Comparison of ENCODE assay signal across 8 cellular contexts in the genomic region with DNA sequence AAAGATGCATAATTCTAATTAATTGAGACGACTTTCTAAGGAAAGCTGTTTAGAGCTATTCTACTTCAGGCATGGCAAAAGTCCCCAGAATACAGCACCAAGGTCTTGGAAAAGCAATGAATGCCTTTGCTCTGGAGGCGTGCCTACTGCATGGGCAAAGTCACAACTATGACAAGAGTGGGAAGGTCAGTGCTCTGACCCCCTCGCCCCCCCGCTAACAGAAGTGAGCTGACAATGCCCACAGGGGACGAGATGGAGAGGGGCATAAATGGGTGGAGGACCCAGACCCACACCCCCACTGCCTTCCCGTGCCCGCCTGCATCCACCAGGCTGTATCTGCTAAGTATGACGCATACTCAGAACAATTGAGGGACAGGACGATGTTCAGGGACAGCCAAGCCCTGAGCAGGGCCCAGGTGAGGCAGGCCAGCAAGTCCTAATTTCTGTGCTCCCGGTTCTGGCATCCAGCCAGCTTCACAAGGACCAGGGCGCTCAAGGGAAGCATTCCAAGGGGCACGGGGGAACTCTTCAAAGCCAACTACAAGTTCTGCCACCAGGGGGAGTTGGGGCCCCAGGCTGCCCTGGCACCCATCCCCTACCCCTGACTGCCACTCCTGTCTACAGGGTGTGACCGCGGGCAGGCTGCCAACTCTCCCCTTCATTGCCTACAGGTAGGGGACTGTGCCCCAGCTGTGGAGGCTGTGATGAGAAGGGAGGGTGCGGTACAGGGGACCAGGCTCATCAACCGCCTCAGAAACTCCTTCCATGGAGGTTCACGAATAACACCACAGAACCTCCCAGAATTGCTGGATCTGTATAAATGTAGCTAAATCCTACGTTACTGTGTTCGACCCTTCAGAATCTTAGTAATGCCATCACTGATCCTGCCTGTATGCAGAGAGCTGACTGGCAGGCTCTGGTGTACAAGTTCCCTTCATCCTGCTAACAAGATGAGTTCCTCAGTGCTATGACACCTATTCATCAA. TPM values are rescaled to one million over a fixed set of nuclear protein-coding genes. Genes with fewer than 3 reads are reported as not detected.
DNase-seq lines count a peak whose midpoint lies in the region; ATAC-seq, FAIRE-seq and TF ChIP-seq lines count a peak whose summit lies in the region.

No MANE protein-coding gene starts in this region.

- DNase-seq in GM12892 (ENCODE audit: insufficient read length): peak; percentile 68
- DNase-seq in NCI-H2196 treated with DMSO at 0.1 percent for 48 hours (lab: John Stamatoyannopoulos, UW; ENCODE audit: unreplicated experiment): peak; percentile 40
- DNase-seq in cerebellar cortex (ENCODE audit: low spot score): peak; percentile 57
- DNase-seq in medulla oblongata (ENCODE audit: extremely low spot score): peak; percentile 33
- DNase-seq in stimulated activated CD8-positive, alpha-beta memory T cell treated with anti-CD3 and anti-CD28 coated beads, Interleukin-7, amount 100 ng/mL, for 1 hour (ENCODE audit: low read depth in 2 of 2): peak; percentile 31 to 47
- no peak for DNase-seq in COLO829 (ENCODE audit: low spot score)

- H3K27ac ChIP-seq in 22Rv1: no peak overlapping the region

- peak; percentile 76 for TF ChIP-seq CTCF in 22Rv1 (IDR thresholded peaks at IDR 0.05)

- ATAC-seq in activated CD4-positive, CD25-positive, alpha-beta regulatory T cell treated with anti-CD3 and anti-CD28 coated beads, Interleukin-2, amount 50 U/mL, for 24 hours: peak; percentile 73 to 79

- TF ChIP-seq POLR2A in GM12892 (IDR thresholded peaks at IDR 0.05; ENCODE audit: low read depth, low read length): no peak

- FAIRE-seq in GM12892 (lab: Jason Lieb, UNC): no peak

RNA-seq across cellular contexts. Expression of a gene that starts 20.8 kb away (rescaled TPM):
- 13.7 TPM for polyA plus RNA-seq in GM12892 (2012; ENCODE audit: missing spikeins)

RNA-seq across cellular contexts. Expression of a gene that starts 34.8 kb away (rescaled TPM):
- 0.40 TPM for polyA plus RNA-seq in GM12892 (2012; ENCODE audit: missing spikeins)

RNA-seq across cellular contexts. Expression of a gene that starts 39.6 kb away (rescaled TPM):
- 33.2 TPM for polyA plus RNA-seq in GM12892 (2012; ENCODE audit: missing spikeins)

RNA-seq across cellular contexts. Expression of a gene that starts 45.2 kb away (rescaled TPM):
- polyA plus RNA-seq in GM12892 (2012; ENCODE audit: missing spikeins): 1.5 TPM

RNA-seq across cellular contexts. Expression of a gene that starts 48.1 kb away (rescaled TPM):
- not detected for polyA plus RNA-seq in GM12892 (2012; ENCODE audit: missing spikeins)
